Comparison of ENCODE assay signal across 8 cellular contexts in genomic region chr20:58086763-58087566, GRCh38.
DNase-seq lines count a peak whose midpoint lies in the region; ATAC-seq and TF ChIP-seq lines count a peak whose summit lies in the region.

No MANE protein-coding gene starts in this region.

- no peaks in the 10 kb centered on the region for H3K9me3 ChIP-seq in WERI-Rb-1 (ENCODE audit: severe bottlenecking)
- no peaks in the 10 kb centered on the region for H3K9me3 ChIP-seq in left ventricle myocardium inferior (replicated peaks)
- no peaks in the 10 kb centered on the region for H3K9me3 ChIP-seq in spleen

- H3K36me3 ChIP-seq in WERI-Rb-1 (no peaks in the 10 kb centered on the region), left ventricle myocardium inferior (no peaks in the 10 kb centered on the region), spleen (no peaks in the 10 kb centered on the region)

- H3K27me3 ChIP-seq in WERI-Rb-1 (ENCODE audit: insufficient read depth, low read depth, severe bottlenecking) (no peaks in the 10 kb centered on the region), left ventricle myocardium inferior (ENCODE audit: low read depth) (no peaks in the 10 kb centered on the region), spleen (replicated peaks in 1 of 7) (no peaks in the 10 kb centered on the region)

- no peak overlapping the region for H3K27ac Mint-ChIP-seq in activated naive CD8-positive, alpha-beta T cell treated with anti-CD3 and anti-CD28 coated beads, Interleukin-2, amount 50 U/mL, for 24 hours
- H3K27ac Mint-ChIP-seq in activated naive CD8-positive, alpha-beta T cell treated with anti-CD3 and anti-CD28 coated beads for 36 hours: no peak overlapping the region

- no peak for TF ChIP-seq POLR2A in spleen (IDR thresholded peaks at IDR 0.05)

- H3K4me3 ChIP-seq in WERI-Rb-1 (ENCODE audit: low read depth, low read length): no peak overlapping the region
- no peak overlapping the region for H3K4me3 ChIP-seq in left ventricle myocardium inferior
- H3K4me3 ChIP-seq in spleen: no peak overlapping the region

- ATAC-seq in activated naive CD8-positive, alpha-beta T cell treated with anti-CD3 and anti-CD28 coated beads, Interleukin-2, amount 50 U/mL, for 24 hours: no peak
- ATAC-seq in GM19395 (IDR thresholded peaks at IDR 0.05; ENCODE audit: unreplicated experiment) (no peak), HG03460 (IDR thresholded peaks at IDR 0.05; ENCODE audit: unreplicated experiment) (no peak)

- TF ChIP-seq CTCF in WERI-Rb-1 (IDR thresholded peaks at IDR 0.05; ENCODE audit: low read depth, low read length) (peak; percentile 94), left ventricle myocardium inferior (IDR thresholded peaks at IDR 0.05; ENCODE audit: borderline replicate concordance) (peak; percentile 92), spleen (IDR thresholded peaks at IDR 0.05 in 8 of 11, conservative IDR thresholded peaks at IDR 0.05 in 3 of 11) (peak; percentile 21 to 78 (median 68))

- intact Hi-C loops in left ventricle myocardium inferior (cut with micrococcal nuclease): loop anchor here (5.0 kb wide), 1 partner anchor 435 kb away; no protein-coding TSS in a partner anchor
- intact Hi-C loops in spleen (cut with DNase I; ENCODE audit: low total_unique reads): loop anchor here (10.0 kb wide), 1 partner anchor 432 kb away; no protein-coding TSS in a partner anchor

- H3K9me3 Mint-ChIP-seq in activated naive CD8-positive, alpha-beta T cell treated with anti-CD3 and anti-CD28 coated beads, Interleukin-2, amount 50 U/mL, for 24 hours: no peaks in the 10 kb centered on the region
- H3K9me3 Mint-ChIP-seq in activated naive CD8-positive, alpha-beta T cell treated with anti-CD3 and anti-CD28 coated beads for 36 hours: no peaks in the 10 kb centered on the region

- peaks cover 22% of the 10 kb centered on the region for H3K27me3 Mint-ChIP-seq in activated naive CD8-positive, alpha-beta T cell treated with anti-CD3 and anti-CD28 coated beads, Interleukin-2, amount 50 U/mL, for 24 hours
- peaks cover 7% of the 10 kb centered on the region for H3K27me3 Mint-ChIP-seq in activated naive CD8-positive, alpha-beta T cell treated with anti-CD3 and anti-CD28 coated beads for 36 hours

- H3K4me1 Mint-ChIP-seq in activated naive CD8-positive, alpha-beta T cell treated with anti-CD3 and anti-CD28 coated beads, Interleukin-2, amount 50 U/mL, for 24 hours: no peaks in the 10 kb centered on the region
- no peaks in the 10 kb centered on the region for H3K4me1 Mint-ChIP-seq in activated naive CD8-positive, alpha-beta T cell treated with anti-CD3 and anti-CD28 coated beads for 36 hours

- no peaks in the 10 kb centered on the region for H3K36me3 Mint-ChIP-seq in activated naive CD8-positive, alpha-beta T cell treated with anti-CD3 and anti-CD28 coated beads, Interleukin-2, amount 50 U/mL, for 24 hours (ENCODE audit: low read depth)
- H3K36me3 Mint-ChIP-seq in activated naive CD8-positive, alpha-beta T cell treated with anti-CD3 and anti-CD28 coated beads for 36 hours: no peaks in the 10 kb centered on the region

- 74 to 82% (median 77%) methylated on average over 13 of the region's 13 CpGs for WGBS in spleen, 5 donors

- no peak overlapping the region for H3K27ac ChIP-seq in WERI-Rb-1
- H3K27ac ChIP-seq in left ventricle myocardium inferior (replicated peaks): no peak overlapping the region
- no peak overlapping the region for H3K27ac ChIP-seq in spleen

- H3K4me3 Mint-ChIP-seq in activated naive CD8-positive, alpha-beta T cell treated with anti-CD3 and anti-CD28 coated beads, Interleukin-2, amount 50 U/mL, for 24 hours: no peak overlapping the region
- H3K4me3 Mint-ChIP-seq in activated naive CD8-positive, alpha-beta T cell treated with anti-CD3 and anti-CD28 coated beads for 36 hours: no peak overlapping the region

- H3K4me1 ChIP-seq in left ventricle myocardium inferior (no peaks in the 10 kb centered on the region), spleen (no peaks in the 10 kb centered on the region)

- DNase-seq in activated naive CD8-positive, alpha-beta T cell treated with anti-CD3 and anti-CD28 coated beads, Interleukin-2, amount 50 U/mL, for 24 hours: peak; percentile 23
- DNase-seq in activated naive CD8-positive, alpha-beta T cell treated with anti-CD3 and anti-CD28 coated beads for 36 hours: no peak
- DNase-seq in NCI-H1105 treated with DMSO at 0.1 percent for 48 hours (lab: John Stamatoyannopoulos, UW) (peak; percentile 20), WERI-Rb-1 (peak; percentile 59), left ventricle myocardium inferior (no peak), spleen (no peak)

Comparison
In these comparisons a context has a peak if more than half of its experiments do, and no peak if none do; other contexts are left out.
1. DNase-seq: peak in activated naive CD8-positive, alpha-beta T cell treated with anti-CD3 and anti-CD28 coated beads, Interleukin-2, amount 50 U/mL, for 24 hours (single experiment), NCI-H1105 treated with DMSO at 0.1 percent for 48 hours (single experiment) and WERI-Rb-1 (single experiment); none in activated naive CD8-positive, alpha-beta T cell treated with anti-CD3 and anti-CD28 coated beads for 36 hours (single experiment), left ventricle myocardium inferior (single experiment) and spleen (single experiment).
2. Peak in every context shown above with its lines, with median percentiles within 50 percentile points of each other: CTCF ChIP-seq.